7 cellular contexts compared by ENCODE assay signal in genomic region chr1:11654571-11655262, GRCh38. TPM values are rescaled to one million over a fixed set of nuclear protein-coding genes. Genes with fewer than 3 reads are reported as not detected.
A peak's percentile ranks its signal among the peaks of the same experiment; 100 is the strongest.
DNase-seq lines count a peak whose midpoint lies in the region; ATAC-seq and TF ChIP-seq lines count a peak whose summit lies in the region.

FBXO44 (plus strand) TSS chr1:11654877; CDS start chr1:11655836, 959 bp downstream.

- ATAC-seq in GM18907 (IDR thresholded peaks at IDR 0.05; ENCODE audit: unreplicated experiment) = peak; percentile 55
- peak; percentile 76 for ATAC-seq in HG03066 (IDR thresholded peaks at IDR 0.05; ENCODE audit: low read depth, unreplicated experiment)

- peaks cover 24% of the 10 kb centered on the region for H3K4me1 Mint-ChIP-seq in brain

- H3K27ac Mint-ChIP-seq in brain = peak within 1 kb of the TSS in 3 of 5 experiments; percentile 49 to 86 (median 59)

- TF ChIP-seq CTCF in brain (conservative IDR thresholded peaks at IDR 0.05) = no peak

- H3K9me3 Mint-ChIP-seq in brain = peaks cover 0 to 3% (median 0%) of the 10 kb centered on the region in 5 experiments

- H3K27me3 Mint-ChIP-seq in brain = peaks cover 17% of the 10 kb centered on the region

- peaks cover 29% of the 10 kb centered on the region for H3K36me3 Mint-ChIP-seq in brain

- DNase-seq in T1000 (lab: John Stamatoyannopoulos, UW) (peak; percentile 24), iPS-NIHi11 (ENCODE audit: low spot score) (peak; percentile 88), dedifferentiated amniotic fluid mesenchymal stem cell (ENCODE audit: extremely low spot score) (no peak)
- DNase-seq in stimulated activated CD4-positive, alpha-beta T cell treated with anti-CD3 and anti-CD28 coated beads, Interleukin-12 subunit alpha, Interleukin-12 subunit beta, amount 100 ng/mL, for 48 hours (ENCODE audit: low read depth in 2 of 3, low spot score in 1 of 3) = peak; percentile 14 to 54 (median 44)

- H3K4me3 Mint-ChIP-seq in brain = peak within 1 kb of the TSS; percentile 83 to 87 (median 84)

RNA-seq across cellular contexts. Expression of gene FBXO44, which starts in this region (rescaled TPM):
- 63.8 TPM for polyA plus RNA-seq in brain (ENCODE audit: insufficient read depth, low read depth, low replicate concordance)
